In the genomic region with DNA sequence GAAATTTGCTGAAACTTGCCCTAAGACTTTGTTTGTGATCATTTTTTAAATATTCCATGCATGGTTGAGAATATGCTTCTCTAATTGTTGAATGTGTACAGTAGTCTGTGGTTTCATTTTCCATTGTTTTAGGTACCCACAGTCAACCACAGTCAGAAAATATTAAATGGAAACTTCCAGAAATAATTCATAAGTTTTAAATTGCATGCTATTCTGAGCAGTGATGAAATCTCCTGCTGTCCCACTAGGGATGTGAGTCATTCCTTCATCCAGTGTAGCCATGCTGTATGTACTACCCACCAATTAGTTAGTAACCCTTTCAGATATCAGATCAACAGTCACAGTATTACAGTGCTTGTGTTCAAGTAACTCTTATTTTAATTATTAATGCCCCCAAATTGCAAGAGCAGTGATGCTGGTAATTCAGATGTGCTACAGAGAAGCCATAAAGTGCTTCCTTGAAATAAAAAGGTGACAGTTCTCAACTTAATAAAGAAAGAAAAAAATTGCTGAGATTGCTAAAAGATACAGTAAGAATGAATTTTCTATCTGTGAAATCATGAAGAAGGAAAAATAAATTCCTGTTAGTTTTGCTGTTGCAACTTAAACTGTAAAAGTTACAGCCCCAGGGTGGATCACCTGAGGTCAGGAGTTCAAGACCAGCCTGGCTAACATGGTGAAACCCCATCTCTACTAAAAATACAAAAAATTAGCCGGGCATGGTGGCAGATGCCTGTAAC, we compare ENCODE assay signal across 14 cellular contexts.
DNase-seq lines count a peak whose midpoint lies in the region; ATAC-seq, FAIRE-seq and TF ChIP-seq lines count a peak whose summit lies in the region.
"Had no signal": no experiment of that assay in that cellular context is flagged by ENCODE, and none has a peak within 500 bp of the region (broad histone marks: within the 10 kb centered on the region; RNA-seq: fewer than 3 reads in every experiment).

No MANE protein-coding gene starts in this region.

- H3K9me2 ChIP-seq in OCI-LY1 (ENCODE audit: low read depth, low read length), result no peaks in the 10 kb centered on the region

- POLR2A ChIA-PET in H1 (lab: Charles Lee; ENCODE audit: partially characterized antibody), result no interaction called here

- no peaks in the 10 kb centered on the region for H3K36me3 Mint-ChIP-seq in activated T-cell treated with anti-CD3 and anti-CD28 coated beads, Interleukin-2, amount 50 U/mL, for 4 hours (ENCODE audit: insufficient read depth)
- H3K36me3 Mint-ChIP-seq: naive thymus-derived CD4-positive, alpha-beta T cell had no signal

- H3K14ac ChIP-seq in H1 (ENCODE audit: insufficient read length), result no peak overlapping the region

- H3K9me3 ChIP-seq in OCI-LY1 (ENCODE audit: low read length) (no peaks in the 10 kb centered on the region), H1 (ENCODE audit: insufficient read depth in 2 of 2, low read depth in 1 of 2, low read length in 1 of 2) (no peaks in the 10 kb centered on the region)
- H3K9me3 ChIP-seq: gastrocnemius medialis had no signal

- no peaks in the 10 kb centered on the region for H4K20me1 ChIP-seq in OCI-LY1 (ENCODE audit: insufficient read depth, low read length)
- H4K20me1 ChIP-seq in H1 (replicated peaks in 1 of 2; ENCODE audit: control insufficient read depth in 1 of 2, insufficient read depth in 2 of 2, low read length in 2 of 2), result no peaks in the 10 kb centered on the region

- 83% methylated on average over 1 of the region's 1 CpG; no CpG with 5 or more reads in 1 of the 2 experiments for WGBS in H1 (ENCODE audit: extremely low coverage in 1 of 2, insufficient coverage in 1 of 2, insufficient read length in 1 of 2, insufficient replicate concordance in 2 of 2, low coverage in 1 of 2, low lambda C conversion rate in 2 of 2, missing lambda C conversion rate in 1 of 2), 2 experiments

- H3K4me1 Mint-ChIP-seq in activated T-cell treated with anti-CD3 and anti-CD28 coated beads, Interleukin-2, amount 50 U/mL, for 4 hours (ENCODE audit: low read depth), result no peaks in the 10 kb centered on the region
- H3K4me1 Mint-ChIP-seq: naive thymus-derived CD4-positive, alpha-beta T cell had no signal

- no peak overlapping the region for H4K91ac ChIP-seq in H1 (replicated peaks; ENCODE audit: insufficient read length, low read length)

- no peak overlapping the region for H3K23ac ChIP-seq in H1 (ENCODE audit: insufficient read length)

- H3K18ac ChIP-seq in H1 (ENCODE audit: extremely low read depth, low read length), result no peak overlapping the region

- no peak for FAIRE-seq in H1 (lab: Jason Lieb, UNC)
- FAIRE-seq: H54 had no signal

- H3K27me3 Mint-ChIP-seq in activated T-cell treated with anti-CD3 and anti-CD28 coated beads, Interleukin-2, amount 50 U/mL, for 4 hours (ENCODE audit: low read depth), result peaks cover 7% of the 10 kb centered on the region

- CTCF ChIA-PET in H1 (lab: Charles Lee; ENCODE audit: partially characterized antibody), result interaction anchor here (0.6 kb wide), 1 partner anchor 1274 kb away, joined by 3 read pairs; no protein-coding TSS in a partner anchor

- H3K4me3 ChIP-seq in OCI-LY1 (ENCODE audit: low read depth, low read length, poor library complexity, severe bottlenecking), result no peak overlapping the region
- no peak overlapping the region for H3K4me3 ChIP-seq in H1 (ENCODE audit: extremely low read depth in 1 of 4, insufficient read depth in 2 of 4, low read depth in 3 of 4, low read length in 4 of 4)
- H3K4me3 ChIP-seq in retinal pigment epithelial cell (ENCODE audit: low read length), result no peak overlapping the region
- H3K4me3 ChIP-seq: gastrocnemius medialis had no signal

- H3K36me3 ChIP-seq in OCI-LY1 (ENCODE audit: insufficient read depth, low read length), result no peaks in the 10 kb centered on the region
- no peaks in the 10 kb centered on the region for H3K36me3 ChIP-seq in H1 (ENCODE audit: control insufficient read depth in 2 of 4, insufficient read depth in 4 of 4, low read length in 3 of 4)
- H3K36me3 ChIP-seq: gastrocnemius medialis had no signal

- H3K9me3 Mint-ChIP-seq in activated T-cell treated with anti-CD3 and anti-CD28 coated beads, Interleukin-2, amount 50 U/mL, for 4 hours, result no peaks in the 10 kb centered on the region

- H3K23me2 ChIP-seq in H1 (ENCODE audit: low read depth, low read length), result no peaks in the 10 kb centered on the region

- no peak overlapping the region for H2BK5ac ChIP-seq in H1 (ENCODE audit: low read depth, low read length)

- no peak overlapping the region for H4K5ac ChIP-seq in H1 (ENCODE audit: insufficient read length, low read depth, low read length)

- H2BK120ac ChIP-seq in H1 (replicated peaks; ENCODE audit: low read depth, low read length), result no peak overlapping the region

- TF ChIP-seq CTCF in OCI-LY1 (IDR thresholded peaks at IDR 0.05; ENCODE audit: low read length) (no peak), H1 (IDR thresholded peaks at IDR 0.05; ENCODE audit: control extremely low read depth in 1 of 3, insufficient read depth in 1 of 3, low read depth in 1 of 3, low read length in 3 of 3) (no peak), retinal pigment epithelial cell (conservative IDR thresholded peaks at IDR 0.05; ENCODE audit: low read depth, low read length) (no peak)

- no peak overlapping the region for H2AFZ ChIP-seq in OCI-LY1 (ENCODE audit: low read length)
- H2AFZ ChIP-seq in H1 (ENCODE audit: low read length), result no peak overlapping the region

- no peak for TF ChIP-seq EP300 in H1 (IDR thresholded peaks at IDR 0.05; ENCODE audit: borderline replicate concordance in 1 of 2, low read depth in 2 of 2, low read length in 2 of 2)

- H3K9ac ChIP-seq in OCI-LY1 (ENCODE audit: low read length) (no peak overlapping the region), H1 (replicated peaks in 1 of 4; ENCODE audit: extremely low read depth in 1 of 4, low read depth in 3 of 4, low read length in 3 of 4) (no peak overlapping the region)

- TF ChIP-seq RAD21 in H1 (IDR thresholded peaks at IDR 0.05 in 1 of 2, conservative IDR thresholded peaks at IDR 0.05 in 1 of 2; ENCODE audit: low read depth in 2 of 2, low read length in 2 of 2), result no peak

- H2BK12ac ChIP-seq in H1 (ENCODE audit: low read depth, low read length), result no peak overlapping the region

- no peaks in the 10 kb centered on the region for H3K79me2 ChIP-seq in OCI-LY1 (ENCODE audit: insufficient read depth, low read length)
- no peaks in the 10 kb centered on the region for H3K79me2 ChIP-seq in H1 (ENCODE audit: control insufficient read depth in 1 of 2, insufficient read depth in 2 of 2, low read length in 2 of 2)

- H4K8ac ChIP-seq in H1 (ENCODE audit: extremely low read depth, insufficient read depth, low read length), result no peak overlapping the region

- no peak overlapping the region for H3K56ac ChIP-seq in H1 (replicated peaks; ENCODE audit: insufficient read length, low read depth, low read length)

- H3K4ac ChIP-seq in H1 (replicated peaks; ENCODE audit: insufficient read length, low read depth, low read length), result no peak overlapping the region

- H3K4me1 ChIP-seq in OCI-LY1 (ENCODE audit: insufficient read depth, low read length, severe bottlenecking) (peaks cover 43% of the 10 kb centered on the region), H1 (replicated peaks in 1 of 4; ENCODE audit: control insufficient read depth in 3 of 4, insufficient read depth in 4 of 4, low read length in 3 of 4) (no peaks in the 10 kb centered on the region)
- H3K4me1 ChIP-seq: gastrocnemius medialis had no signal

- no peaks in the 10 kb centered on the region for H3K79me1 ChIP-seq in H1 (ENCODE audit: low read depth, low read length)

- no peak overlapping the region for H2BK20ac ChIP-seq in H1 (ENCODE audit: low read length)

- H3K27me3 ChIP-seq in OCI-LY1 (ENCODE audit: insufficient read depth, low read length) (no peaks in the 10 kb centered on the region), H1 (replicated peaks in 1 of 4; ENCODE audit: control insufficient read depth in 3 of 4, extremely low read depth in 1 of 4, insufficient read depth in 3 of 4, low read length in 3 of 4) (no peaks in the 10 kb centered on the region)
- H3K27me3 ChIP-seq: gastrocnemius medialis had no signal

- H3K27ac ChIP-seq in OCI-LY1 (ENCODE audit: low read depth, low read length, poor library complexity, severe bottlenecking) (peak overlapping the region; percentile 44), H1 (ENCODE audit: low read depth, low read length) (no peak overlapping the region)
- H3K27ac ChIP-seq: gastrocnemius medialis had no signal

- no peak for ATAC-seq in GM19035 (IDR thresholded peaks at IDR 0.05; ENCODE audit: unreplicated experiment)
- ATAC-seq in activated T-cell treated with anti-CD3 and anti-CD28 coated beads, Interleukin-2, amount 50 U/mL, for 4 hours, result no peak
- ATAC-seq: gastrocnemius medialis; naive thymus-derived CD4-positive, alpha-beta T cell had no signal

- no peak overlapping the region for H2BK15ac ChIP-seq in H1 (ENCODE audit: low read length)

- H3K4me2 ChIP-seq in OCI-LY1 (ENCODE audit: low read length), result peak overlapping the region; percentile 30
- H3K4me2 ChIP-seq in H1 (ENCODE audit: insufficient read depth in 1 of 2, low read depth in 2 of 2, low read length in 2 of 2), result no peak overlapping the region

- TF ChIP-seq POLR2A in H1 (IDR thresholded peaks at IDR 0.05; ENCODE audit: control extremely low read depth in 1 of 2, low read depth in 2 of 2, low read length in 2 of 2), result no peak

- no peak overlapping the region for H2AK5ac ChIP-seq in H1 (ENCODE audit: low read depth, low read length)

- no peak overlapping the region for H3K4me3 Mint-ChIP-seq in activated T-cell treated with anti-CD3 and anti-CD28 coated beads, Interleukin-2, amount 50 U/mL, for 4 hours
- H3K4me3 Mint-ChIP-seq: naive thymus-derived CD4-positive, alpha-beta T cell had no signal

- peak; percentile 25 for DNase-seq in GM04504 (ENCODE audit: low read depth)
- DNase-seq in H1 (ENCODE audit: low read depth in 1 of 2, low spot score in 2 of 2), result no peak
- peak; percentile 52 for DNase-seq in retinal pigment epithelial cell (ENCODE audit: low read depth)
- no peak for DNase-seq in activated T-cell treated with anti-CD3 and anti-CD28 coated beads, Interleukin-2, amount 50 U/mL, for 4 hours
- DNase-seq in NCI-H82 (lab: John Stamatoyannopoulos, UW), result no peak
- DNase-seq in activated CD4-positive, alpha-beta T cell treated with anti-CD3 and anti-CD28 coated beads, Interleukin-2, amount 50 U/mL, for 4 hours, result no peak
- DNase-seq: activated CD4-positive, alpha-beta T cell treated with anti-CD3 and anti-CD28 coated beads for 48 hours; cerebellar nuclear complex; gastrocnemius medialis; naive thymus-derived CD4-positive, alpha-beta T cell; NCI-H1694 had no signal

- no peaks in the 10 kb centered on the region for H3F3A ChIP-seq in OCI-LY1 (ENCODE audit: insufficient read depth, low read length)

TF ChIP-seq in H1, 55 proteins besides CTCF, POLR2A, EP300 and RAD21:
- TF ChIP-seq YY1 (IDR thresholded peaks at IDR 0.05; ENCODE audit: low read depth, low read length), result no peak
- peak; percentile 55; the same call in 1 of the 2 replicates for TF ChIP-seq MAFK (IDR thresholded peaks at IDR 0.05; ENCODE audit: low read depth, low read length)
TF ChIP-seq in H1: peak in this region for 1.

Comparison
In these comparisons a context has a peak if more than half of its experiments do, and no peak if none do; other contexts are left out.
1. DNase-seq: peak in GM04504 (single experiment) and retinal pigment epithelial cell (single experiment); none in H1 (0 of 2), activated T-cell treated with anti-CD3 and anti-CD28 coated beads, Interleukin-2, amount 50 U/mL, for 4 hours (single experiment), NCI-H82 (single experiment) and activated CD4-positive, alpha-beta T cell treated with anti-CD3 and anti-CD28 coated beads, Interleukin-2, amount 50 U/mL, for 4 hours (0 of 2).